In genomic region chr20:34806255-34806654, GRCh38 we compare ENCODE assay signal across 23 cellular contexts.
"Had no signal": no experiment of that assay in that cellular context is flagged by ENCODE, and none has a peak within 500 bp of the region (broad histone marks: within the 10 kb centered on the region; RNA-seq: fewer than 3 reads in every experiment).

No MANE protein-coding gene starts in this region.

- H3K4me1 Mint-ChIP-seq: nephron progenitor cell had no signal

- DNase-seq: activated CD4-positive, alpha-beta T cell treated with anti-CD3 and anti-CD28 coated beads for 1 hour; activated CD4-positive, alpha-beta T cell treated with anti-CD3 and anti-CD28 coated beads, Interleukin-2, amount 50 U/mL, for 4 hours; activated effector memory CD4-positive, alpha-beta T cell treated with anti-CD3 and anti-CD28 coated beads, Interleukin-2, amount 50 U/mL, for 16 hours; activated T-cell treated with anti-CD3 and anti-CD28 coated beads, Interleukin-2, amount 50 U/mL, for 72 hours; effector CD4-positive, alpha-beta T cell; heart left ventricle; left ventricle myocardium superior; nephron progenitor cell; nucleus accumbens; retina; stimulated activated CD4-positive, alpha-beta T cell treated with anti-CD3 and anti-CD28 coated beads, Interleukin-12 subunit alpha, Interleukin-12 subunit beta, amount 100 ng/mL, for 4 hours; stimulated activated CD4-positive, alpha-beta T cell treated with anti-CD3 and anti-CD28 coated beads, Interleukin-1b, Interleukin-23, amount 100 ng/mL, for 48 hours; stimulated activated CD8-positive, alpha-beta memory T cell treated with anti-CD3 and anti-CD28 coated beads, Interleukin-4, amount 100 ng/mL, for 48 hours; stimulated activated naive CD8-positive, alpha-beta T cell treated with anti-CD3 and anti-CD28 coated beads, Interleukin-15, Interleukin-2, amounts not matched to agents 100 U/mL and 50 U/mL, for 24 hours; substantia nigra; tibial artery had no signal

- H3K27ac ChIP-seq: ascending aorta, coronary artery, gastroesophageal sphincter, heart left ventricle, tibial artery had no signal

- ATAC-seq: activated T-cell treated with anti-CD3 and anti-CD28 coated beads, Interleukin-2, amount 50 U/mL, for 72 hours; esophagus mucosa; gastroesophageal sphincter; heart left ventricle; left ventricle myocardium superior; stimulated activated naive CD8-positive, alpha-beta T cell treated with anti-CD3 and anti-CD28 coated beads, Interleukin-15, Interleukin-2, amounts not matched to agents 100 U/mL and 50 U/mL, for 24 hours had no signal

- FAIRE-seq: urothelium cell line had no signal

- H3K9me3 ChIP-seq: ascending aorta, gastroesophageal sphincter, heart left ventricle, tibial artery had no signal

- H3K9me3 Mint-ChIP-seq: activated naive CD4-positive, alpha-beta T cell treated with anti-CD3 and anti-CD28 coated beads, Interleukin-2, amount 50 U/mL, for 24 hours; activated T-cell treated with anti-CD3 and anti-CD28 coated beads, Interleukin-2, amount 50 U/mL, for 72 hours; T-helper 2 cell treated with Interferon-gamma antibody and Interleukin-4, amounts not matched to agents 5 μg/mL and 100 μg/mL, for 36 hours had no signal

- H3K27ac Mint-ChIP-seq: activated naive CD4-positive, alpha-beta T cell treated with anti-CD3 and anti-CD28 coated beads, Interleukin-2, amount 50 U/mL, for 24 hours; activated T-cell treated with anti-CD3 and anti-CD28 coated beads, Interleukin-2, amount 50 U/mL, for 72 hours; nephron progenitor cell; T-helper 2 cell treated with Interferon-gamma antibody and Interleukin-4, amounts not matched to agents 5 μg/mL and 100 μg/mL, for 36 hours had no signal

- H3K27me3 ChIP-seq: ascending aorta, gastroesophageal sphincter, heart left ventricle, tibial artery had no signal

- H3K27me3 Mint-ChIP-seq: activated naive CD4-positive, alpha-beta T cell treated with anti-CD3 and anti-CD28 coated beads, Interleukin-2, amount 50 U/mL, for 24 hours had no signal

- H3K4me3 Mint-ChIP-seq: activated naive CD4-positive, alpha-beta T cell treated with anti-CD3 and anti-CD28 coated beads, Interleukin-2, amount 50 U/mL, for 24 hours; activated T-cell treated with anti-CD3 and anti-CD28 coated beads, Interleukin-2, amount 50 U/mL, for 72 hours; nephron progenitor cell; T-helper 2 cell treated with Interferon-gamma antibody and Interleukin-4, amounts not matched to agents 5 μg/mL and 100 μg/mL, for 36 hours had no signal

- H3K4me1 ChIP-seq: ascending aorta had no signal

- H3K4me3 ChIP-seq: ascending aorta, coronary artery, gastroesophageal sphincter, heart left ventricle, tibial artery had no signal
